ENCODE assay signal across 9 cellular contexts in the genomic region with DNA sequence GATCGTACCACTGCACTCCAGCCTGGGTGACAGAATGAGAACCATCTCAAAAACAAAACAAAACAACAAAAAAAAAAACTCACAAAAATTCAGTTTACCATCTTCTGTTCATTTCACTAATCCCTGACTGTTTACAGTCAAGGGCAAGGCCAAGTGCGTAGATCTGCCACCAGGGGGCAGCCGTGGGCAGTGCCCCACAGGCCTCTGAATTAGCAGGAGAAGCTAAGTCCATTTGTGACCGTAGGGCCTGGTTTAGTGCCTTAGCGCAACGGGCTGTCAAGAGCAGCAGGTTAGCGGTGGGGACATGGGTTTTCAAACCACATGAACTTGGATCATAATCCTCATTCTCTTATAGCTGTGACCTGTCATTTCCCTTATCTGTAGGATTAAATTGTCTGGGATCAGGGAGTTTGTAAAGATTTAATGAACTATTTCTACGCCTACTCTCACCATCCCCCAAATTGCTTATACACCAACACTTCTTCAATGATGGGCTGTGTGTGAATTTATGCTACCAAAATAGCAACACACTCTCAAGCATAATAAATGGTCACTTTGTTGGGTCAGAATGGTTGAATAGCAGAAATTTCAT. TPM values are rescaled to one million over a fixed set of nuclear protein-coding genes. Genes with fewer than 3 reads are reported as not detected.
DNase-seq lines count a peak whose midpoint lies in the region; TF ChIP-seq lines count a peak whose summit lies in the region.
"Had no signal": no experiment of that assay in that cellular context is flagged by ENCODE, and none has a peak within 500 bp of the region (broad histone marks: within the 10 kb centered on the region; RNA-seq: fewer than 3 reads in every experiment).

No MANE protein-coding gene starts in this region.

- DNase-seq in NK-92 treated with Interleukin-12 subunit alpha and Interleukin-12 subunit beta, amount 100 ng/mL, for 24 hours (lab: John Stamatoyannopoulos, UW): peak; percentile 17
- DNase-seq in NK-92 (lab: John Stamatoyannopoulos, UW; ENCODE audit: unreplicated experiment): no peak
- peak; percentile 77 for DNase-seq in KG1 (lab: John Stamatoyannopoulos, UW)
- DNase-seq in activated T-cell treated with anti-CD3 and anti-CD28 coated beads, Interleukin-2, amount 50 U/mL, for 48 hours: peak; percentile 82 to 84
- peak; percentile 84 for DNase-seq in fibroblast of peridontal ligament (ENCODE audit: extremely low read depth)
- peak; percentile 27 for DNase-seq in neuronal stem cell (ENCODE audit: low spot score)

- peaks cover 0 to 8% of the 10 kb centered on the region in 2 donors for H3K9me3 ChIP-seq in neuronal stem cell (replicated peaks in 1 of 2; ENCODE audit: control insufficient read depth in 2 of 2, insufficient read depth in 1 of 2, low read depth in 1 of 2, low read length in 2 of 2)
- H3K9me3 ChIP-seq in stomach smooth muscle (ENCODE audit: control insufficient read depth in 2 of 2, low read length in 2 of 2): no peaks in the 10 kb centered on the region

- no peak overlapping the region for H2BK120ac ChIP-seq in neuronal stem cell (ENCODE audit: low read depth, low read length)

- no peak overlapping the region for H2AK5ac ChIP-seq in neuronal stem cell (ENCODE audit: low read depth, low read length)

- no peaks in the 10 kb centered on the region for H3K27me3 ChIP-seq in neuronal stem cell (ENCODE audit: control insufficient read depth in 3 of 3, insufficient read depth in 3 of 3, low read depth in 1 of 3, low read length in 3 of 3)
- peaks cover 0 to 4% of the 10 kb centered on the region in 2 donors for H3K27me3 ChIP-seq in stomach smooth muscle (ENCODE audit: control insufficient read depth in 1 of 2, insufficient read depth in 2 of 2, low read length in 2 of 2)
- H3K27me3 ChIP-seq: BLaER1 treated with 17β-estradiol and CSF1 and Interleukin-3, amounts not matched to agents 10 nM and 100 nM had no signal

- no peaks in the 10 kb centered on the region for H3K36me3 ChIP-seq in neuronal stem cell (replicated peaks in 1 of 2; ENCODE audit: control insufficient read depth in 2 of 2, insufficient read depth in 2 of 2, low read length in 2 of 2)
- H3K36me3 ChIP-seq in stomach smooth muscle (ENCODE audit: control insufficient read depth in 2 of 2, insufficient read depth in 2 of 2, low read length in 2 of 2): no peaks in the 10 kb centered on the region
- H3K36me3 ChIP-seq: BLaER1 treated with 17β-estradiol and CSF1 and Interleukin-3, amounts not matched to agents 10 nM and 100 nM had no signal

- no peak overlapping the region for H3K4ac ChIP-seq in neuronal stem cell (ENCODE audit: low read length)

- no peaks in the 10 kb centered on the region for H3K79me1 ChIP-seq in neuronal stem cell (ENCODE audit: low read depth, low read length)

- WGBS in neuronal stem cell (ENCODE audit: extremely low coverage in 2 of 2, insufficient read length in 2 of 2, insufficient replicate concordance in 1 of 2), 2 donors: no CpG with 5 or more reads among the region's 8 CpGs

- H3K4me2 ChIP-seq in neuronal stem cell (ENCODE audit: insufficient read depth, low read length, poor library complexity, severe bottlenecking): no peak overlapping the region
- H3K4me2 ChIP-seq: BLaER1 treated with 17β-estradiol and CSF1 and Interleukin-3, amounts not matched to agents 10 nM and 100 nM had no signal

- H2AFZ ChIP-seq in neuronal stem cell (ENCODE audit: low read length): no peak overlapping the region

- H3K18ac ChIP-seq in neuronal stem cell (ENCODE audit: low read length): no peak overlapping the region

- H4K8ac ChIP-seq in neuronal stem cell (ENCODE audit: low read depth, low read length): no peak overlapping the region

- H3K27ac ChIP-seq in neuronal stem cell (replicated peaks; ENCODE audit: low read length) (no peak overlapping the region), stomach smooth muscle (ENCODE audit: low read length) (no peak overlapping the region)
- H3K27ac ChIP-seq: BLaER1 treated with 17β-estradiol and CSF1 and Interleukin-3, amounts not matched to agents 10 nM and 100 nM had no signal

- H3K14ac ChIP-seq in neuronal stem cell (ENCODE audit: low read length): no peak overlapping the region

- H3K4me1 ChIP-seq in neuronal stem cell (ENCODE audit: control insufficient read depth in 2 of 2, insufficient read depth in 1 of 2, low read depth in 1 of 2, low read length in 2 of 2): no peaks in the 10 kb centered on the region
- H3K4me1 ChIP-seq in stomach smooth muscle (ENCODE audit: control insufficient read depth, insufficient read depth, low read length): no peaks in the 10 kb centered on the region

- no peak overlapping the region for H2BK12ac ChIP-seq in neuronal stem cell (ENCODE audit: low read length)

- H3K23ac ChIP-seq in neuronal stem cell (ENCODE audit: low read depth, low read length, poor library complexity): no peak overlapping the region

- H2BK5ac ChIP-seq in neuronal stem cell (ENCODE audit: low read length): no peak overlapping the region

- H2BK15ac ChIP-seq in neuronal stem cell (ENCODE audit: low read length): no peak overlapping the region

- H3K9ac ChIP-seq in neuronal stem cell (ENCODE audit: low read depth, low read length, poor library complexity) (no peak overlapping the region), stomach smooth muscle (ENCODE audit: low read length in 2 of 2) (peak overlapping the region; percentile 11 to 51)
- H3K9ac ChIP-seq: BLaER1 treated with 17β-estradiol and CSF1 and Interleukin-3, amounts not matched to agents 10 nM and 100 nM had no signal

- H3K4me3 ChIP-seq in neuronal stem cell (ENCODE audit: low read length in 2 of 2) (no peak overlapping the region), stomach smooth muscle (ENCODE audit: low read length in 2 of 2) (no peak overlapping the region)
- H3K4me3 ChIP-seq: BLaER1 treated with 17β-estradiol and CSF1 and Interleukin-3, amounts not matched to agents 10 nM and 100 nM had no signal

- H4K91ac ChIP-seq in neuronal stem cell (ENCODE audit: low read depth, low read length, poor library complexity): no peak overlapping the region

TF ChIP-seq in PFSK-1, 5 proteins besides CTCF, POLR2A, EP300 and RAD21:
- peak; percentile 65 for TF ChIP-seq FOXP2 (optimal IDR thresholded peaks at IDR 0.05; ENCODE audit: borderline replicate concordance, extremely low read depth, extremely low read length, insufficient read depth)
- TF ChIP-seq, protein P1, sequence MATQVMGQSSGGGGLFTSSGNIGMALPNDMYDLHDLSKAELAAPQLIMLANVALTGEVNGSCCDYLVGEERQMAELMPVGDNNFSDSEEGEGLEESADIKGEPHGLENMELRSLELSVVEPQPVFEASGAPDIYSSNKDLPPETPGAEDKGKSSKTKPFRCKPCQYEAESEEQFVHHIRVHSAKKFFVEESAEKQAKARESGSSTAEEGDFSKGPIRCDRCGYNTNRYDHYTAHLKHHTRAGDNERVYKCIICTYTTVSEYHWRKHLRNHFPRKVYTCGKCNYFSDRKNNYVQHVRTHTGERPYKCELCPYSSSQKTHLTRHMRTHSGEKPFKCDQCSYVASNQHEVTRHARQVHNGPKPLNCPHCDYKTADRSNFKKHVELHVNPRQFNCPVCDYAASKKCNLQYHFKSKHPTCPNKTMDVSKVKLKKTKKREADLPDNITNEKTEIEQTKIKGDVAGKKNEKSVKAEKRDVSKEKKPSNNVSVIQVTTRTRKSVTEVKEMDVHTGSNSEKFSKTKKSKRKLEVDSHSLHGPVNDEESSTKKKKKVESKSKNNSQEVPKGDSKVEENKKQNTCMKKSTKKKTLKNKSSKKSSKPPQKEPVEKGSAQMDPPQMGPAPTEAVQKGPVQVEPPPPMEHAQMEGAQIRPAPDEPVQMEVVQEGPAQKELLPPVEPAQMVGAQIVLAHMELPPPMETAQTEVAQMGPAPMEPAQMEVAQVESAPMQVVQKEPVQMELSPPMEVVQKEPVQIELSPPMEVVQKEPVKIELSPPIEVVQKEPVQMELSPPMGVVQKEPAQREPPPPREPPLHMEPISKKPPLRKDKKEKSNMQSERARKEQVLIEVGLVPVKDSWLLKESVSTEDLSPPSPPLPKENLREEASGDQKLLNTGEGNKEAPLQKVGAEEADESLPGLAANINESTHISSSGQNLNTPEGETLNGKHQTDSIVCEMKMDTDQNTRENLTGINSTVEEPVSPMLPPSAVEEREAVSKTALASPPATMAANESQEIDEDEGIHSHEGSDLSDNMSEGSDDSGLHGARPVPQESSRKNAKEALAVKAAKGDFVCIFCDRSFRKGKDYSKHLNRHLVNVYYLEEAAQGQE (IDR thresholded peaks at IDR 0.05; ENCODE audit: insufficient read depth in 1 of 2, low read depth in 2 of 2, low read length in 2 of 2): no peak

RNA-seq across cellular contexts. Expression of a gene that starts 49.0 kb away (rescaled TPM):
- 35.6 TPM for polyA plus RNA-seq in PFSK-1 (2012; ENCODE audit: insufficient read length, low read depth)
- 32.1 TPM for polyA plus RNA-seq in neuronal stem cell (2013, experiment 1 of 2)
- polyA plus RNA-seq in neuronal stem cell (2013, experiment 2 of 2): 35.4 TPM

RNA-seq across cellular contexts. Expression of a gene that starts 49.3 kb away (rescaled TPM):
- polyA plus RNA-seq in PFSK-1 (2012; ENCODE audit: insufficient read length, low read depth): 13.1 TPM
- polyA plus RNA-seq in neuronal stem cell (2013, experiment 1 of 2): 17.1 TPM
- 17.7 TPM for polyA plus RNA-seq in neuronal stem cell (2013, experiment 2 of 2)
